18 cellular contexts compared by ENCODE assay signal in the genomic region with DNA sequence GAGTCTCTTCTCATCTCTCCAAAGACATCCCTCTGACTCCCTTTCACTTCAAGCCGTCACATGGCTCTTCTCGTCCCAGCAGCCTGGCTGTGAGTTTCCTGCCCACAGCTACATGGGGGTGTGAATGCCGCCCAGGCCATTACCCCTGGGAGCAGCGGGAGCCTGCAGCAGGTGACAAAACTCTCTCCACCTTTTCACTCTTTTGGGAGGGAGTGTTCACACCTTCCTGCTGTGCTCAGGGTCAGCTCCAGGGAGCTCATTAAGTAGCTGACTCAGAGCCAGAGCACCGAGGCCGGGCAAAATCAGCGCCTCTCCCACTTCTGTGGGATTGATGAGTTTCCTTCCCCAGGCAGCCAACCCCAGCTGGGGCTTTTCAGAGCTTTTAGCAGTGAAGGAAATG.
DNase-seq lines count a peak whose midpoint lies in the region; ATAC-seq and TF ChIP-seq lines count a peak whose summit lies in the region.
"Had no signal": no experiment of that assay in that cellular context is flagged by ENCODE, and none has a peak within 500 bp of the region (broad histone marks: within the 10 kb centered on the region; RNA-seq: fewer than 3 reads in every experiment).

No MANE protein-coding gene starts in this region.

- peaks cover 8% of the 10 kb centered on the region for H3K4me1 Mint-ChIP-seq in nephron progenitor cell
- H3K4me1 Mint-ChIP-seq: activated naive CD8-positive, alpha-beta T cell treated with anti-CD3 and anti-CD28 coated beads for 36 hours; B cell had no signal

- H3K36me3 Mint-ChIP-seq in nephron progenitor cell (ENCODE audit: low read depth): peaks cover 24% of the 10 kb centered on the region

- H3K27ac Mint-ChIP-seq in nephron progenitor cell: peak overlapping the region; percentile 87
- H3K27ac Mint-ChIP-seq: activated CD4-positive, alpha-beta memory T cell treated with anti-CD3 and anti-CD28 coated beads for 36 hours; activated naive CD8-positive, alpha-beta T cell treated with anti-CD3 and anti-CD28 coated beads for 36 hours; B cell had no signal

- no peak overlapping the region for H3K27ac ChIP-seq in brain microvascular endothelial cell
- H3K27ac ChIP-seq: Peyer's patch, testis had no signal

- H3K9me3 Mint-ChIP-seq in nephron progenitor cell: no peaks in the 10 kb centered on the region
- H3K9me3 Mint-ChIP-seq: activated CD4-positive, alpha-beta memory T cell treated with anti-CD3 and anti-CD28 coated beads for 36 hours had no signal

- no peak overlapping the region for H3K4me3 ChIP-seq in brain microvascular endothelial cell (ENCODE audit: low read depth, low read length)
- H3K4me3 ChIP-seq: Peyer's patch, testis had no signal

- TF ChIP-seq CTCF in nephron progenitor cell (IDR thresholded peaks at IDR 0.05): no peak
- no peak for TF ChIP-seq CTCF in brain microvascular endothelial cell (IDR thresholded peaks at IDR 0.05; ENCODE audit: low read depth, low read length, missing control alignments)

- ATAC-seq in GM21423 (IDR thresholded peaks at IDR 0.05; ENCODE audit: unreplicated experiment): no peak

- DNase-seq in Daoy (ENCODE audit: low read depth) (peak; percentile 51), NCI-H2081 (lab: John Stamatoyannopoulos, UW) (peak; percentile 68 to 90), cerebellum (ENCODE audit: low spot score) (peak; percentile 7), nephron progenitor cell (peak; percentile 6), brain microvascular endothelial cell (no peak), GDM1 (lab: John Stamatoyannopoulos, UW) (no peak)
- DNase-seq: activated CD4-positive, alpha-beta memory T cell treated with anti-CD3 and anti-CD28 coated beads for 36 hours; activated naive CD8-positive, alpha-beta T cell treated with anti-CD3 and anti-CD28 coated beads for 36 hours; activated T-cell treated with anti-CD3 and anti-CD28 coated beads, Interleukin-2, amount 50 U/mL, for 48 hours; effector CD4-positive, alpha-beta T cell; KBM-7; NCI-H1092 treated with DMSO at 0.1 percent for 48 hours; NCI-H774; Peyer's patch; stimulated activated CD4-positive, alpha-beta T cell treated with anti-CD3 and anti-CD28 coated beads, Interleukin-4, amount 100 ng/mL, for 1 hour; testis had no signal

- no peaks in the 10 kb centered on the region for H3K27me3 ChIP-seq in brain microvascular endothelial cell (replicated peaks)
- H3K27me3 ChIP-seq: Peyer's patch, testis had no signal

- peaks cover 13% of the 10 kb centered on the region for H3K27me3 Mint-ChIP-seq in nephron progenitor cell (ENCODE audit: low read depth, poor library complexity)
- H3K27me3 Mint-ChIP-seq: activated CD4-positive, alpha-beta memory T cell treated with anti-CD3 and anti-CD28 coated beads for 36 hours; activated naive CD8-positive, alpha-beta T cell treated with anti-CD3 and anti-CD28 coated beads for 36 hours; B cell had no signal

- no peak overlapping the region for H3K4me3 Mint-ChIP-seq in nephron progenitor cell
- H3K4me3 Mint-ChIP-seq: activated CD4-positive, alpha-beta memory T cell treated with anti-CD3 and anti-CD28 coated beads for 36 hours; activated naive CD8-positive, alpha-beta T cell treated with anti-CD3 and anti-CD28 coated beads for 36 hours; B cell had no signal

- in situ Hi-C loops in brain microvascular endothelial cell (cut with HindIII; ENCODE audit: low pct_ligation_motif_present, low sequenced_read_pairs): no loop called here

- H3K36me3 ChIP-seq in brain microvascular endothelial cell (replicated peaks): no peaks in the 10 kb centered on the region
- H3K36me3 ChIP-seq: Peyer's patch had no signal

Comparison
In these comparisons a context has a peak if more than half of its experiments do, and no peak if none do; other contexts are left out.
1. DNase-seq: peak in Daoy (single experiment), NCI-H2081 (2 of 2), cerebellum (single experiment) and nephron progenitor cell (single experiment); none in brain microvascular endothelial cell (single experiment) and GDM1 (single experiment).